Comparison of ENCODE assay signal across 8 cellular contexts in genomic region chr19:1257475-1258160, GRCh38. TPM values are rescaled to one million over a fixed set of nuclear protein-coding genes. Genes with fewer than 3 reads are reported as not detected.
A peak's percentile ranks its signal among the peaks of the same experiment; 100 is the strongest.
DNase-seq lines count a peak whose midpoint lies in the region; ATAC-seq and TF ChIP-seq lines count a peak whose summit lies in the region.

No MANE protein-coding gene starts in this region.

- peaks cover 15 to 61% (median 48%) of the 10 kb centered on the region in 9 donors for H3K36me3 ChIP-seq in heart right ventricle

- DNase-seq in heart right ventricle = no peak
- DNase-seq in Right ventricle myocardium superior = no peak
- no peak for DNase-seq in caudate nucleus (lab: John Stamatoyannopoulos, UW)
- DNase-seq in natural killer cell treated with Interleukin-12 subunit alpha and Interleukin-12 subunit beta and Interleukin-15 and Interleukin-18, amount 100 ng/mL, for 72 hours (ENCODE audit: low spot score) = no peak
- no peak for DNase-seq in GM20000 (ENCODE audit: low spot score)
- DNase-seq in NCI-H748 (lab: John Stamatoyannopoulos, UW; ENCODE audit: unreplicated experiment) = no peak
- no peak for DNase-seq in GDM1 (lab: John Stamatoyannopoulos, UW)

- peak overlapping the region in 3 of 10 donors; percentile 7 to 76 (median 11) for H3K4me3 ChIP-seq in heart right ventricle

- peak overlapping the region; percentile 81 for H3K4me3 Mint-ChIP-seq in natural killer cell treated with Interleukin-12 subunit alpha and Interleukin-12 subunit beta and Interleukin-15 and Interleukin-18, amount 100 ng/mL, for 72 hours

- intact Hi-C loops in heart right ventricle (cut with DNase I) = no loop called here
- intact Hi-C loops in Right ventricle myocardium superior (cut with DNase I) = no loop called here

- ATAC-seq in heart right ventricle = no peak
- ATAC-seq in Right ventricle myocardium superior (ENCODE audit: poor library complexity) = no peak
- ATAC-seq in natural killer cell treated with Interleukin-12 subunit alpha and Interleukin-12 subunit beta and Interleukin-15 and Interleukin-18, amount 100 ng/mL, for 72 hours = no peak
- ATAC-seq in HG03457 (IDR thresholded peaks at IDR 0.05; ENCODE audit: unreplicated experiment) = no peak

- peaks cover 28 to 38% of the 10 kb centered on the region in 2 donors for H3K4me1 Mint-ChIP-seq in natural killer cell treated with Interleukin-12 subunit alpha and Interleukin-12 subunit beta and Interleukin-15 and Interleukin-18, amount 100 ng/mL, for 72 hours (ENCODE audit: low read depth in 2 of 2)

- no peaks in the 10 kb centered on the region for H3K36me3 Mint-ChIP-seq in natural killer cell treated with Interleukin-12 subunit alpha and Interleukin-12 subunit beta and Interleukin-15 and Interleukin-18, amount 100 ng/mL, for 72 hours

- H3K4me1 ChIP-seq in heart right ventricle = peaks cover 56 to 97% (median 95%) of the 10 kb centered on the region in 9 donors

- H3K27me3 ChIP-seq in heart right ventricle = no peaks in the 10 kb centered on the region

- H3K27me3 Mint-ChIP-seq in natural killer cell treated with Interleukin-12 subunit alpha and Interleukin-12 subunit beta and Interleukin-15 and Interleukin-18, amount 100 ng/mL, for 72 hours = no peaks in the 10 kb centered on the region

- H3K9me3 ChIP-seq in heart right ventricle = no peaks in the 10 kb centered on the region

- peak overlapping the region; percentile 93 to 97 for H3K27ac Mint-ChIP-seq in natural killer cell treated with Interleukin-12 subunit alpha and Interleukin-12 subunit beta and Interleukin-15 and Interleukin-18, amount 100 ng/mL, for 72 hours

- WGBS in heart right ventricle, 2 donors = 60 to 67% methylated on average over 23 of the region's 23 CpGs

- H3K27ac ChIP-seq in heart right ventricle (peak overlapping the region; percentile 85 to 100 (median 98)), caudate nucleus (ENCODE audit: low read depth, low read length) (peak overlapping the region; percentile 36)

- H3K9me3 Mint-ChIP-seq in natural killer cell treated with Interleukin-12 subunit alpha and Interleukin-12 subunit beta and Interleukin-15 and Interleukin-18, amount 100 ng/mL, for 72 hours = no peaks in the 10 kb centered on the region

- TF ChIP-seq CTCF in heart right ventricle (IDR thresholded peaks at IDR 0.05) (no peak), GM20000 (IDR thresholded peaks at IDR 0.05; ENCODE audit: extremely low read depth, missing control alignments) (no peak)

RNA-seq across cellular contexts. Expression of gene MIDN, which starts 9.2 kb away (rescaled TPM):
- 100 to 1,000 TPM in 2 of 10 donors, 10 to 100 TPM in 8; 45.9 to 236 (median 68.5) TPM for total RNA-seq in heart right ventricle
- 10 to 100 TPM; 22.7 to 48.6 TPM for polyA plus RNA-seq in heart right ventricle
- 54.1 TPM for total RNA-seq in Right ventricle myocardium superior
- 10 to 100 TPM; 85.9 to 88.3 TPM for total RNA-seq in natural killer cell treated with Interleukin-12 subunit alpha and Interleukin-12 subunit beta and Interleukin-15 and Interleukin-18, amount 100 ng/mL, for 72 hours

RNA-seq across cellular contexts. Expression of gene CIRBP, which starts 11.5 kb away (rescaled TPM):
- total RNA-seq in heart right ventricle = 100 to 1,000 TPM; 227 to 356 (median 280) TPM
- polyA plus RNA-seq in heart right ventricle = 100 to 1,000 TPM; 180 to 344 TPM
- total RNA-seq in Right ventricle myocardium superior = 219 TPM
- 100 to 1,000 TPM; 226 to 251 TPM for total RNA-seq in natural killer cell treated with Interleukin-12 subunit alpha and Interleukin-12 subunit beta and Interleukin-15 and Interleukin-18, amount 100 ng/mL, for 72 hours

RNA-seq across cellular contexts. Expression of gene ATP5F1D, which starts 16.1 kb away (rescaled TPM):
- 100 to 1,000 TPM; 491 to 770 (median 553) TPM for total RNA-seq in heart right ventricle
- polyA plus RNA-seq in heart right ventricle = 1,000 to 10,000 TPM in 1 of 2 donors, 100 to 1,000 TPM in 1; 821 to 2,879 TPM
- total RNA-seq in Right ventricle myocardium superior = 692 TPM
- total RNA-seq in natural killer cell treated with Interleukin-12 subunit alpha and Interleukin-12 subunit beta and Interleukin-15 and Interleukin-18, amount 100 ng/mL, for 72 hours = 100 to 1,000 TPM; 163 to 215 TPM

RNA-seq across cellular contexts. Expression of gene FAM174C, which starts 17.7 kb away (rescaled TPM):
- total RNA-seq in heart right ventricle (10 to 100 TPM in 7 of 10 donors, 1 to 10 TPM in 3; 8.2 to 19.0 (median 12.7) TPM), Right ventricle myocardium superior (12.4 TPM)
- 10 to 100 TPM; 40.2 to 70.2 TPM for polyA plus RNA-seq in heart right ventricle
- 10 to 100 TPM; 59.5 to 94.2 TPM for total RNA-seq in natural killer cell treated with Interleukin-12 subunit alpha and Interleukin-12 subunit beta and Interleukin-15 and Interleukin-18, amount 100 ng/mL, for 72 hours

RNA-seq across cellular contexts. Expression of gene CBARP, which starts 19.8 kb away (rescaled TPM):
- total RNA-seq in heart right ventricle (1 to 10 TPM in 9 of 10 donors, under 1 TPM in 1; 0.96 to 2.2 (median 1.4) TPM), Right ventricle myocardium superior (1.1 TPM)
- 1 to 10 TPM in 1 of 2 donors, under 1 TPM in 1; 0.73 to 1.3 TPM for polyA plus RNA-seq in heart right ventricle
- total RNA-seq in natural killer cell treated with Interleukin-12 subunit alpha and Interleukin-12 subunit beta and Interleukin-15 and Interleukin-18, amount 100 ng/mL, for 72 hours = under 1 TPM in 1 of 2 donors, not detected in 1; 0.28 TPM
